In the genomic region with DNA sequence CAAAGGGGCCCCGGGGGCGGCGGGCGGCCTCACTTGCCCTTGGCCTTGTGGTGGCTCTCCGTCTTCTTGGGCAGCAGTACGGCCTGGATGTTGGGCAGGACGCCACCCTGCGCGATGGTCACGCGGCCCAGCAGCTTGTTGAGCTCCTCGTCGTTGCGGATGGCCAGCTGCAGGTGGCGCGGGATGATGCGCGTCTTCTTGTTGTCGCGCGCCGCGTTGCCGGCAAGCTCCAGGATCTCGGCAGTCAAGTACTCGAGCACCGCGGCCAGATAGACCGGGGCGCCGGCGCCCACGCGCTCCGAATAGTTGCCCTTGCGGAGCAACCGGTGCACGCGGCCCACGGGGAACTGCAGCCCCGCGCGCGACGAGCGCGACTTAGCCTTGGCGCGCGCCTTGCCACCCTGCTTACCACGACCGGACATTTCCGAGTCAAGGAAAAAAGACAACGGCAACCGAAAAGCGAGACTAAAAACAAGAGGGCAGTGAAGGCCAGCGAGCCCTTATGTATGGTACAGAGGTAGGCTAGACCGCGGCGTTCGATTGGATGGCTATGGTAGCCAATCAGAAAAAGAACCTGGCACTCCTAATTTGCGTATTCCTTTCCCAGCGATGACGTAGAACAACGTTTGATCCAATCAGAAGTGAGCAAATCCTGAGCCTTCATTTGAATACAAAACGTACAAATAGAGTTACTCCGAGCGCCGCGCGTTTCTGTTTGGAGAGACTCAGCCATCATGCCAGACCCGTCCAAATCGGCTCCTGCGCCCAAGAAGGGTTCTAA, we compare ENCODE assay signal across 8 cellular contexts. TPM values are rescaled to one million over a fixed set of nuclear protein-coding genes. Genes with fewer than 3 reads are reported as not detected.
DNase-seq lines count a peak whose midpoint lies in the region; ATAC-seq and TF ChIP-seq lines count a peak whose summit lies in the region.

No MANE protein-coding gene starts in this region.

- no peak for TF ChIP-seq EP300 in stomach (IDR thresholded peaks at IDR 0.05)

- H3K9me3 Mint-ChIP-seq in IgD-negative memory B cell (no peaks in the 10 kb centered on the region), neural crest cell (no peaks in the 10 kb centered on the region)

- H3K27ac ChIP-seq in stomach, result peak overlapping the region; percentile 70 to 89 (median 84)

- H3K27me3 Mint-ChIP-seq in IgD-negative memory B cell (no peaks in the 10 kb centered on the region), neural crest cell (ENCODE audit: low read depth) (peaks cover 30% of the 10 kb centered on the region)

- peak; percentile 98 for DNase-seq in DMS53 treated with DMSO at 0.1 percent for 48 hours (lab: John Stamatoyannopoulos, UW; ENCODE audit: unreplicated experiment)
- DNase-seq in RPMI8226, result peak; percentile 99
- DNase-seq in activated effector memory CD4-positive, alpha-beta T cell treated with anti-CD3 and anti-CD28 coated beads, Interleukin-2, amount 50 U/mL, for 16 hours, result peak; percentile 93
- DNase-seq in fibroblast of villous mesenchyme (ENCODE audit: low read depth), result peak; percentile 99
- peak; percentile 82 for DNase-seq in neural crest cell (ENCODE audit: low read depth, low spot score)
- DNase-seq in stomach, result peak; percentile 81

- H3K4me1 ChIP-seq in stomach, result peaks cover 0 to 36% (median 31%) of the 10 kb centered on the region in 4 donors

- H3K4me1 Mint-ChIP-seq in IgD-negative memory B cell, result peaks cover 15 to 23% (median 20%) of the 10 kb centered on the region in 3 donors
- peaks cover 50% of the 10 kb centered on the region for H3K4me1 Mint-ChIP-seq in neural crest cell

- H3K36me3 Mint-ChIP-seq in IgD-negative memory B cell, result peaks cover 1% of the 10 kb centered on the region
- peaks cover 11% of the 10 kb centered on the region for H3K36me3 Mint-ChIP-seq in neural crest cell (ENCODE audit: low read depth)

- TF ChIP-seq CTCF in fibroblast of villous mesenchyme (IDR thresholded peaks at IDR 0.05; ENCODE audit: insufficient read depth, low read depth, low read length) (peak; percentile 19), neural crest cell (conservative IDR thresholded peaks at IDR 0.05) (peak; percentile 58), stomach (IDR thresholded peaks at IDR 0.05) (peak in 3 of 7 experiments; percentile 13 to 18 (median 16))

- peak; percentile 88 for ATAC-seq in GM21619 (IDR thresholded peaks at IDR 0.05; ENCODE audit: unreplicated experiment)

- 1 to 4% (median 2%) methylated on average over 30 to 74 of the region's 74 CpGs for WGBS in stomach, 5 donors

- H3K36me3 ChIP-seq in stomach, result no peaks in the 10 kb centered on the region

- H3K9me3 ChIP-seq in stomach, result no peaks in the 10 kb centered on the region

- no peak for TF ChIP-seq POLR2A in stomach (IDR thresholded peaks at IDR 0.05)

- H3K27me3 ChIP-seq in stomach, result peaks cover 0 to 73% (median 28%) of the 10 kb centered on the region in 3 donors

- intact Hi-C loops in stomach (cut with DNase I; ENCODE audit: low total_unique reads), result no loop called here

- H3K4me3 ChIP-seq in fibroblast of villous mesenchyme (ENCODE audit: low read depth, low read length), result peak overlapping the region; percentile 79
- peak overlapping the region; percentile 42 to 52 (median 48) for H3K4me3 ChIP-seq in stomach

- H3K27ac Mint-ChIP-seq in IgD-negative memory B cell, result peak overlapping the region; percentile 97 to 100 (median 99)
- peak overlapping the region; percentile 99 for H3K27ac Mint-ChIP-seq in neural crest cell (ENCODE audit: unreplicated experiment)

- H3K4me3 Mint-ChIP-seq in IgD-negative memory B cell, result peak overlapping the region; percentile 91 to 96 (median 94)
- H3K4me3 Mint-ChIP-seq in neural crest cell, result peak overlapping the region; percentile 99

RNA-seq across cellular contexts. Expression of a gene that starts 29.6 kb away (rescaled TPM):
- 13.0 TPM for polyA plus RNA-seq in IgD-negative memory B cell
- total RNA-seq in fibroblast of villous mesenchyme, result 41.9 and 57.3 TPM in 2 replicates
- total RNA-seq in neural crest cell, result 117 and 129 TPM in 2 replicates
- 10 to 100 TPM in 3 of 5 donors, 1 to 10 TPM in 2; 8.9 to 44.6 (median 16.2) TPM for total RNA-seq in stomach
- polyA plus RNA-seq in stomach, result 10 to 100 TPM; 27.0 to 31.7 (median 29.6) TPM

RNA-seq across cellular contexts. Expression of a gene that starts 40.9 kb away (rescaled TPM):
- polyA plus RNA-seq in IgD-negative memory B cell (not detected), stomach (1 to 10 TPM in 2 of 3 donors, not detected in 1; 1.2 to 1.7 TPM)
- total RNA-seq in fibroblast of villous mesenchyme (under 0.01 and 0.43 TPM in 2 replicates), neural crest cell (4.7 and 6.3 TPM in 2 replicates), stomach (1 to 10 TPM in 3 of 5 donors, not detected in 2; 1.8 to 6.2 (median 5.3) TPM)

RNA-seq across cellular contexts. Expression of a gene that starts 51.0 kb away (rescaled TPM):
- polyA plus RNA-seq in IgD-negative memory B cell (20.5 TPM), stomach (10 to 100 TPM in 2 of 3 donors, 1 to 10 TPM in 1; 9.4 to 15.7 (median 10.8) TPM)
- total RNA-seq in fibroblast of villous mesenchyme (20.7 and 21.9 TPM in 2 replicates), neural crest cell (38.4 and 45.3 TPM in 2 replicates), stomach (100 to 1,000 TPM in 1 of 5 donors, 10 to 100 TPM in 3, 1 to 10 TPM in 1; 7.1 to 163 (median 23.9) TPM)

Comparison
In these comparisons a context has a peak if more than half of its experiments do, and no peak if none do; other contexts are left out.
1. Peak in every context shown above with its lines: DNase-seq, ATAC-seq, H3K4me3 ChIP-seq and H3K27ac ChIP-seq.